Comparison of ENCODE assay signal across 1 cellular context in genomic region chr6:33740204-33740608, GRCh38.
TF ChIP-seq lines count a peak whose summit lies in the region.

No MANE protein-coding gene starts in this region.

TF ChIP-seq in K562, 482 proteins besides CTCF, POLR2A, EP300 and RAD21 (continued from another document and continues in another):
- TF ChIP-seq, protein P1, sequence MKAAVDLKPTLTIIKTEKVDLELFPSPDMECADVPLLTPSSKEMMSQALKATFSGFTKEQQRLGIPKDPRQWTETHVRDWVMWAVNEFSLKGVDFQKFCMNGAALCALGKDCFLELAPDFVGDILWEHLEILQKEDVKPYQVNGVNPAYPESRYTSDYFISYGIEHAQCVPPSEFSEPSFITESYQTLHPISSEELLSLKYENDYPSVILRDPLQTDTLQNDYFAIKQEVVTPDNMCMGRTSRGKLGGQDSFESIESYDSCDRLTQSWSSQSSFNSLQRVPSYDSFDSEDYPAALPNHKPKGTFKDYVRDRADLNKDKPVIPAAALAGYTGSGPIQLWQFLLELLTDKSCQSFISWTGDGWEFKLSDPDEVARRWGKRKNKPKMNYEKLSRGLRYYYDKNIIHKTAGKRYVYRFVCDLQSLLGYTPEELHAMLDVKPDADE (conservative IDR thresholded peaks at IDR 0.05; ENCODE audit: control insufficient read depth, low read depth, low read length) = no peak
- TF ChIP-seq ETV1 (tag; conservative IDR thresholded peaks at IDR 0.05; ENCODE audit: low read depth) (peak; percentile 92), ZNF76 (CRISPR knock-in tag; IDR thresholded peaks at IDR 0.05; ENCODE audit: borderline replicate concordance) (no peak), KLF10 (CRISPR knock-in tag; IDR thresholded peaks at IDR 0.05) (no peak), GATAD2A (IDR thresholded peaks at IDR 0.05) (no peak), NR2F6 (CRISPR knock-in tag; IDR thresholded peaks at IDR 0.05) (no peak), SIN3A (IDR thresholded peaks at IDR 0.05; ENCODE audit: borderline replicate concordance in 2 of 2, control insufficient read depth in 1 of 2, low read depth in 2 of 2, low read length in 2 of 2) (no peak), ID3 (CRISPR knock-in tag; IDR thresholded peaks at IDR 0.05) (no peak), ID3 (tag; IDR thresholded peaks at IDR 0.05) (no peak), RBM25 (IDR thresholded peaks at IDR 0.05; ENCODE audit: low read depth, low read length, severe bottlenecking) (no peak), ZC3H8 (IDR thresholded peaks at IDR 0.05) (no peak), PHB2 (IDR thresholded peaks at IDR 0.05; ENCODE audit: low read depth) (no peak), HDGF (IDR thresholded peaks at IDR 0.05) (no peak), KAT7 (CRISPR knock-in tag; IDR thresholded peaks at IDR 0.05; ENCODE audit: borderline replicate concordance) (no peak), GABPB1 (CRISPR knock-in tag; IDR thresholded peaks at IDR 0.05) (no peak), ERF (CRISPR knock-in tag; IDR thresholded peaks at IDR 0.05) (no peak), MTF1 (CRISPR knock-in tag; IDR thresholded peaks at IDR 0.05; ENCODE audit: borderline replicate concordance) (no peak), ZNF551 (CRISPR knock-in tag; IDR thresholded peaks at IDR 0.05) (no peak), PHF21A (IDR thresholded peaks at IDR 0.05; ENCODE audit: borderline replicate concordance, low read depth) (no peak), JUND (IDR thresholded peaks at IDR 0.05; ENCODE audit: borderline replicate concordance, low read depth, low read length) (peak; percentile 50; the same call in 1 of the 2 replicates), JUND (tag; IDR thresholded peaks at IDR 0.05; ENCODE audit: borderline replicate concordance, low read depth, low read length) (peak; percentile 10; the same call in 1 of the 3 replicates), NFATC3 (IDR thresholded peaks at IDR 0.05) (no peak), RFX1 (IDR thresholded peaks at IDR 0.05) (no peak), GABPB2 (CRISPR knock-in tag; conservative IDR thresholded peaks at IDR 0.05) (no peak), SRSF3 (IDR thresholded peaks at IDR 0.05; ENCODE audit: insufficient read depth, low read length) (no peak), ZNF3 (CRISPR knock-in tag; IDR thresholded peaks at IDR 0.05) (no peak), ZNF175 (CRISPR knock-in tag; IDR thresholded peaks at IDR 0.05; ENCODE audit: low read depth) (peak; percentile 91; the same call in 1 of the 2 replicates), ZNF41 (CRISPR knock-in tag; conservative IDR thresholded peaks at IDR 0.05) (no peak), ZNF717 (CRISPR knock-in tag; IDR thresholded peaks at IDR 0.05) (no peak), TEAD1 (CRISPR knock-in tag; IDR thresholded peaks at IDR 0.05) (no peak), HDAC6 (IDR thresholded peaks at IDR 0.05; ENCODE audit: low read depth, low read length) (no peak), NFIX (CRISPR knock-in tag; IDR thresholded peaks at IDR 0.05; ENCODE audit: low read depth) (no peak), ZNF655 (CRISPR knock-in tag; IDR thresholded peaks at IDR 0.05) (no peak), STAT5B (CRISPR knock-in tag; IDR thresholded peaks at IDR 0.05) (no peak), ARNT (IDR thresholded peaks at IDR 0.05) (no peak), MGA (IDR thresholded peaks at IDR 0.05) (no peak), DDX20 (tag; IDR thresholded peaks at IDR 0.05; ENCODE audit: low read depth) (no peak), MAFG (tag; conservative IDR thresholded peaks at IDR 0.05) (no peak), SMC3 (conservative IDR thresholded peaks at IDR 0.05; ENCODE audit: insufficient read depth, low read depth, low read length) (no peak), YY1 (IDR thresholded peaks at IDR 0.05; ENCODE audit: borderline replicate concordance in 1 of 3, control insufficient read depth in 1 of 3, extremely low read depth in 1 of 3, insufficient read depth in 3 of 3, insufficient read length in 1 of 3, insufficient replicate concordance in 2 of 3, low read depth in 1 of 3, low read length in 2 of 3) (no peak), SP1 (CRISPR knock-in tag; IDR thresholded peaks at IDR 0.05) (no peak)
- TF ChIP-seq, protein P2, sequence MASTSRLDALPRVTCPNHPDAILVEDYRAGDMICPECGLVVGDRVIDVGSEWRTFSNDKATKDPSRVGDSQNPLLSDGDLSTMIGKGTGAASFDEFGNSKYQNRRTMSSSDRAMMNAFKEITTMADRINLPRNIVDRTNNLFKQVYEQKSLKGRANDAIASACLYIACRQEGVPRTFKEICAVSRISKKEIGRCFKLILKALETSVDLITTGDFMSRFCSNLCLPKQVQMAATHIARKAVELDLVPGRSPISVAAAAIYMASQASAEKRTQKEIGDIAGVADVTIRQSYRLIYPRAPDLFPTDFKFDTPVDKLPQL (IDR thresholded peaks at IDR 0.05; ENCODE audit: extremely low read depth, insufficient read length) = no peak
- TF ChIP-seq, protein P3, sequence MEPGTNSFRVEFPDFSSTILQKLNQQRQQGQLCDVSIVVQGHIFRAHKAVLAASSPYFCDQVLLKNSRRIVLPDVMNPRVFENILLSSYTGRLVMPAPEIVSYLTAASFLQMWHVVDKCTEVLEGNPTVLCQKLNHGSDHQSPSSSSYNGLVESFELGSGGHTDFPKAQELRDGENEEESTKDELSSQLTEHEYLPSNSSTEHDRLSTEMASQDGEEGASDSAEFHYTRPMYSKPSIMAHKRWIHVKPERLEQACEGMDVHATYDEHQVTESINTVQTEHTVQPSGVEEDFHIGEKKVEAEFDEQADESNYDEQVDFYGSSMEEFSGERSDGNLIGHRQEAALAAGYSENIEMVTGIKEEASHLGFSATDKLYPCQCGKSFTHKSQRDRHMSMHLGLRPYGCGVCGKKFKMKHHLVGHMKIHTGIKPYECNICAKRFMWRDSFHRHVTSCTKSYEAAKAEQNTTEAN (CRISPR knock-in tag; IDR thresholded peaks at IDR 0.05) = no peak
- TF ChIP-seq, protein P4, sequence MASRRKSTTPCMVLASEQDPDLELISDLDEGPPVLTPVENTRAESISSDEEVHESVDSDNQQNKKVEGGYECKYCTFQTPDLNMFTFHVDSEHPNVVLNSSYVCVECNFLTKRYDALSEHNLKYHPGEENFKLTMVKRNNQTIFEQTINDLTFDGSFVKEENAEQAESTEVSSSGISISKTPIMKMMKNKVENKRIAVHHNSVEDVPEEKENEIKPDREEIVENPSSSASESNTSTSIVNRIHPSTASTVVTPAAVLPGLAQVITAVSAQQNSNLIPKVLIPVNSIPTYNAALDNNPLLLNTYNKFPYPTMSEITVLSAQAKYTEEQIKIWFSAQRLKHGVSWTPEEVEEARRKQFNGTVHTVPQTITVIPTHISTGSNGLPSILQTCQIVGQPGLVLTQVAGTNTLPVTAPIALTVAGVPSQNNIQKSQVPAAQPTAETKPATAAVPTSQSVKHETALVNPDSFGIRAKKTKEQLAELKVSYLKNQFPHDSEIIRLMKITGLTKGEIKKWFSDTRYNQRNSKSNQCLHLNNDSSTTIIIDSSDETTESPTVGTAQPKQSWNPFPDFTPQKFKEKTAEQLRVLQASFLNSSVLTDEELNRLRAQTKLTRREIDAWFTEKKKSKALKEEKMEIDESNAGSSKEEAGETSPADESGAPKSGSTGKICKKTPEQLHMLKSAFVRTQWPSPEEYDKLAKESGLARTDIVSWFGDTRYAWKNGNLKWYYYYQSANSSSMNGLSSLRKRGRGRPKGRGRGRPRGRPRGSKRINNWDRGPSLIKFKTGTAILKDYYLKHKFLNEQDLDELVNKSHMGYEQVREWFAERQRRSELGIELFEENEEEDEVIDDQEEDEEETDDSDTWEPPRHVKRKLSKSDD (conservative IDR thresholded peaks at IDR 0.05; ENCODE audit: low read length) = no peak
- TF ChIP-seq, protein P5, sequence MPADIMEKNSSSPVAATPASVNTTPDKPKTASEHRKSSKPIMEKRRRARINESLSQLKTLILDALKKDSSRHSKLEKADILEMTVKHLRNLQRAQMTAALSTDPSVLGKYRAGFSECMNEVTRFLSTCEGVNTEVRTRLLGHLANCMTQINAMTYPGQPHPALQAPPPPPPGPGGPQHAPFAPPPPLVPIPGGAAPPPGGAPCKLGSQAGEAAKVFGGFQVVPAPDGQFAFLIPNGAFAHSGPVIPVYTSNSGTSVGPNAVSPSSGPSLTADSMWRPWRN (IDR thresholded peaks at IDR 0.05; ENCODE audit: low read depth) = no peak
- TF ChIP-seq, protein P6, sequence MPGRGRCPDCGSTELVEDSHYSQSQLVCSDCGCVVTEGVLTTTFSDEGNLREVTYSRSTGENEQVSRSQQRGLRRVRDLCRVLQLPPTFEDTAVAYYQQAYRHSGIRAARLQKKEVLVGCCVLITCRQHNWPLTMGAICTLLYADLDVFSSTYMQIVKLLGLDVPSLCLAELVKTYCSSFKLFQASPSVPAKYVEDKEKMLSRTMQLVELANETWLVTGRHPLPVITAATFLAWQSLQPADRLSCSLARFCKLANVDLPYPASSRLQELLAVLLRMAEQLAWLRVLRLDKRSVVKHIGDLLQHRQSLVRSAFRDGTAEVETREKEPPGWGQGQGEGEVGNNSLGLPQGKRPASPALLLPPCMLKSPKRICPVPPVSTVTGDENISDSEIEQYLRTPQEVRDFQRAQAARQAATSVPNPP (IDR thresholded peaks at IDR 0.05; ENCODE audit: borderline replicate concordance, insufficient read depth, insufficient read length) = no peak
